9 cellular contexts compared by ENCODE assay signal in genomic region chr17:81346908-81347349, GRCh38. TPM values are rescaled to one million over a fixed set of nuclear protein-coding genes. Genes with fewer than 3 reads are reported as not detected.
DNase-seq lines count a peak whose midpoint lies in the region; ATAC-seq and TF ChIP-seq lines count a peak whose summit lies in the region.
"Had no signal": no experiment of that assay in that cellular context is flagged by ENCODE, and none has a peak within 500 bp of the region (broad histone marks: within the 10 kb centered on the region; RNA-seq: fewer than 3 reads in every experiment).

No MANE protein-coding gene starts in this region.

- H3K27ac ChIP-seq in SK-N-SH (ENCODE audit: low read depth in 2 of 2, low read length in 1 of 2): peak overlapping the region in 1 of 2 experiments; percentile 92; a peak in 1 of 4 replicates
- H3K27ac ChIP-seq in mucosa of rectum (ENCODE audit: low read depth in 2 of 2, low read length in 2 of 2): peak overlapping the region in 1 of 2 donors; percentile 78
- peak overlapping the region; percentile 81 to 98 (median 96) for H3K27ac ChIP-seq in upper lobe of left lung

- no peak overlapping the region for H3K27ac Mint-ChIP-seq in dendritic cell treated with granulocyte-macrophage colony-stimulating factor and Interleukin-4, amounts not matched to agents 40 ng/mL and 50 ng/mL, for 4 days

- H3K4me3 Mint-ChIP-seq in dendritic cell treated with granulocyte-macrophage colony-stimulating factor and Interleukin-4, amounts not matched to agents 40 ng/mL and 50 ng/mL, for 4 days: peak overlapping the region; percentile 83

- H4K20me1 ChIP-seq in SK-N-SH (ENCODE audit: insufficient read depth): peaks cover 12% of the 10 kb centered on the region

- DNase-seq in SK-N-SH (peak; percentile 71), upper lobe of left lung (no peak), NCI-H2196 (lab: John Stamatoyannopoulos, UW; ENCODE audit: unreplicated experiment) (no peak), germinal center (ENCODE audit: low spot score) (no peak)
- DNase-seq: ACHN had no signal

- TF ChIP-seq EP300 in SK-N-SH (IDR thresholded peaks at IDR 0.05; ENCODE audit: borderline replicate concordance in 1 of 2, low read depth in 1 of 2, low read length in 1 of 2) (no peak), upper lobe of left lung (IDR thresholded peaks at IDR 0.05) (no peak)

- no peaks in the 10 kb centered on the region for H3K9me3 Mint-ChIP-seq in dendritic cell treated with granulocyte-macrophage colony-stimulating factor and Interleukin-4, amounts not matched to agents 40 ng/mL and 50 ng/mL, for 4 days

- H3K27me3 ChIP-seq in SK-N-SH (ENCODE audit: insufficient read depth): no peaks in the 10 kb centered on the region
- H3K27me3 ChIP-seq in mucosa of rectum (ENCODE audit: control insufficient read depth in 2 of 2, insufficient read depth in 2 of 2, low read length in 2 of 2): no peaks in the 10 kb centered on the region
- peaks cover 0 to 22% (median 1%) of the 10 kb centered on the region in 4 donors for H3K27me3 ChIP-seq in upper lobe of left lung

- H3K4me3 ChIP-seq in SK-N-SH (ENCODE audit: low read depth in 2 of 2, low read length in 1 of 2) (peak overlapping the region; percentile 77 to 85), mucosa of rectum (ENCODE audit: low read length in 2 of 2) (peak overlapping the region; percentile 64 to 74), upper lobe of left lung (peak overlapping the region in 3 of 4 donors; percentile 67 to 91 (median 79))

- H3K9ac ChIP-seq in SK-N-SH (peak overlapping the region; percentile 61; the same call in 1 of the 2 replicates), mucosa of rectum (ENCODE audit: low read depth in 1 of 2, low read length in 2 of 2) (peak overlapping the region in 1 of 2 donors; percentile 85)

- peaks cover 33% of the 10 kb centered on the region for H3K36me3 Mint-ChIP-seq in dendritic cell treated with granulocyte-macrophage colony-stimulating factor and Interleukin-4, amounts not matched to agents 40 ng/mL and 50 ng/mL, for 4 days (ENCODE audit: low read depth)

- H3K36me3 ChIP-seq in SK-N-SH (replicated peaks in 1 of 2; ENCODE audit: control insufficient read depth in 1 of 2, insufficient read depth in 2 of 2, low read length in 1 of 2): peaks cover 3 to 6% of the 10 kb centered on the region in 2 experiments
- no peaks in the 10 kb centered on the region for H3K36me3 ChIP-seq in mucosa of rectum (ENCODE audit: control insufficient read depth in 2 of 2, insufficient read depth in 2 of 2, low read length in 2 of 2)
- H3K36me3 ChIP-seq in upper lobe of left lung: no peaks in the 10 kb centered on the region

- H3K4me2 ChIP-seq in SK-N-SH: peak overlapping the region; percentile 83

- ATAC-seq in SK-N-SH treated with all-trans-retinoic acid at 6 μM for 48 hours: no peak
- ATAC-seq in upper lobe of left lung (ENCODE audit: low FRiP score in 2 of 2): no peak
- ATAC-seq in GM18873 (IDR thresholded peaks at IDR 0.05; ENCODE audit: low FRiP score, unreplicated experiment): no peak

- WGBS in SK-N-SH (ENCODE audit: low lambda C conversion rate): 91% methylated on average over 10 of the region's 11 CpGs
- 80 to 81% methylated on average over 6 to 11 of the region's 11 CpGs for WGBS in upper lobe of left lung, 2 donors

- H3K27me3 Mint-ChIP-seq in dendritic cell treated with granulocyte-macrophage colony-stimulating factor and Interleukin-4, amounts not matched to agents 40 ng/mL and 50 ng/mL, for 4 days: peaks cover 28% of the 10 kb centered on the region

- POLR2A ChIA-PET in SK-N-SH (lab: Yijun Ruan, JAX): interaction anchor here (0.9 to 1.0 kb wide), 2 partner anchors 89 to 164 kb away, joined by 3 to 4 read pairs; no protein-coding TSS in a partner anchor

- TF ChIP-seq RAD21 in SK-N-SH (IDR thresholded peaks at IDR 0.05; ENCODE audit: low read length): no peak

- peaks cover 10 to 25% of the 10 kb centered on the region in 2 experiments; a peak in 3 of 4 replicates for H3K4me1 ChIP-seq in SK-N-SH (ENCODE audit: control insufficient read depth in 1 of 2, insufficient read depth in 2 of 2, low read depth in 1 of 2, low read length in 1 of 2)
- peaks cover 20 to 21% of the 10 kb centered on the region in 2 donors for H3K4me1 ChIP-seq in mucosa of rectum (ENCODE audit: control insufficient read depth in 2 of 2, insufficient read depth in 2 of 2, low read length in 2 of 2)
- peaks cover 10 to 38% (median 19%) of the 10 kb centered on the region in 4 donors for H3K4me1 ChIP-seq in upper lobe of left lung

- intact Hi-C loops in dendritic cell treated with granulocyte-macrophage colony-stimulating factor and Interleukin-4, amounts not matched to agents 40 ng/mL and 50 ng/mL, for 4 days (cut with micrococcal nuclease): loop anchor here (2.0 kb wide), 1 partner anchor 48 kb away; the partner anchor contains the start of gene BAHCC1

- H3K4me1 Mint-ChIP-seq in dendritic cell treated with granulocyte-macrophage colony-stimulating factor and Interleukin-4, amounts not matched to agents 40 ng/mL and 50 ng/mL, for 4 days (ENCODE audit: low read depth): peaks cover 77% of the 10 kb centered on the region

- no peak for TF ChIP-seq POLR2A in upper lobe of left lung (IDR thresholded peaks at IDR 0.05)

- H3K9me2 ChIP-seq in SK-N-SH: no peaks in the 10 kb centered on the region

- peaks cover 10% of the 10 kb centered on the region for H3F3A ChIP-seq in SK-N-SH (replicated peaks; ENCODE audit: insufficient read depth)

- no peak for TF ChIP-seq CTCF in SK-N-SH (IDR thresholded peaks at IDR 0.05)
- TF ChIP-seq CTCF in upper lobe of left lung (IDR thresholded peaks at IDR 0.05): no peak

- H3K79me2 ChIP-seq in SK-N-SH (ENCODE audit: insufficient read depth): peaks cover 38% of the 10 kb centered on the region

- H3K9me3 ChIP-seq in SK-N-SH (no peaks in the 10 kb centered on the region), mucosa of rectum (ENCODE audit: control insufficient read depth in 2 of 2, low read length in 2 of 2) (no peaks in the 10 kb centered on the region), upper lobe of left lung (no peaks in the 10 kb centered on the region)

- CTCF ChIA-PET in SK-N-SH (lab: Yijun Ruan, JAX): interaction anchor here (0.7 to 1.1 kb wide), 3 partner anchors 8 to 88 kb away, joined by 3 to 4 read pairs (median 3); no protein-coding TSS in a partner anchor

- peak overlapping the region; percentile 91; the same call in 1 of the 2 replicates for H2AFZ ChIP-seq in SK-N-SH (ENCODE audit: low read depth)

TF ChIP-seq in SK-N-SH, 30 proteins besides CTCF, POLR2A, EP300 and RAD21 (continues in another document):
- TF ChIP-seq ELF1 (IDR thresholded peaks at IDR 0.05) (no peak), USF2 (IDR thresholded peaks at IDR 0.05; ENCODE audit: borderline replicate concordance, low read depth, low read length) (no peak), IRF3 (IDR thresholded peaks at IDR 0.05; ENCODE audit: low read depth, low read length) (no peak)

TF ChIP-seq in SK-N-SH treated with all-trans-retinoic acid at 6 μM for 48 hours, 23 proteins besides CTCF, POLR2A, EP300 and RAD21 (continues in another document):
- TF ChIP-seq ZC3H10 (CRISPR knock-in tag; IDR thresholded peaks at IDR 0.05): no peak
- TF ChIP-seq CREB5 (CRISPR knock-in tag; IDR thresholded peaks at IDR 0.05; ENCODE audit: low read depth): no peak
- no peak for TF ChIP-seq BACH2 (CRISPR knock-in tag; IDR thresholded peaks at IDR 0.05; ENCODE audit: borderline replicate concordance)
- TF ChIP-seq RARB (CRISPR knock-in tag; IDR thresholded peaks at IDR 0.05): no peak
- no peak for TF ChIP-seq ZFP30 (CRISPR knock-in tag; IDR thresholded peaks at IDR 0.05)
- TF ChIP-seq TSHZ2 (CRISPR knock-in tag; IDR thresholded peaks at IDR 0.05): no peak
- TF ChIP-seq TCF4 (CRISPR knock-in tag; IDR thresholded peaks at IDR 0.05; ENCODE audit: borderline replicate concordance): no peak
- TF ChIP-seq ZNF70 (CRISPR knock-in tag; IDR thresholded peaks at IDR 0.05): no peak

RNA-seq across cellular contexts. Expression of gene BAHCC1, which starts 48.3 kb away (rescaled TPM):
- polyA plus RNA-seq in SK-N-SH (2012; rRNA removed): 3.6 and 6.4 TPM in 2 replicates
- 1.4 and 4.3 TPM in 2 replicates for polyA plus RNA-seq in SK-N-SH (2012; cell fraction: cytosol; rRNA removed)
- polyA plus RNA-seq in SK-N-SH (2012; cell fraction: nucleus; rRNA removed): 27.3 and 28.3 TPM in 2 replicates
- 10 to 100 TPM in 5 of 6 donors, 1 to 10 TPM in 1; 8.2 to 81.7 (median 21.0) TPM for total RNA-seq in upper lobe of left lung

RNA-seq across cellular contexts. Expression of gene SLC38A10, which starts 51.8 kb away (rescaled TPM):
- polyA plus RNA-seq in SK-N-SH (2012; rRNA removed): 64.3 and 82.2 TPM in 2 replicates
- polyA plus RNA-seq in SK-N-SH (2012; cell fraction: cytosol; rRNA removed): 29.3 and 49.2 TPM in 2 replicates
- polyA plus RNA-seq in SK-N-SH (2012; cell fraction: nucleus; rRNA removed): 190 and 211 TPM in 2 replicates
- 100 to 1,000 TPM in 4 of 6 donors, 10 to 100 TPM in 2; 90.6 to 208 (median 110) TPM for total RNA-seq in upper lobe of left lung
